In genomic region chr12:110005319-110005973, GRCh38 we compare ENCODE assay signal across 14 cellular contexts. TPM values are rescaled to one million over a fixed set of nuclear protein-coding genes. Genes with fewer than 3 reads are reported as not detected.
DNase-seq lines count a peak whose midpoint lies in the region; ATAC-seq and TF ChIP-seq lines count a peak whose summit lies in the region.
"Had no signal": no experiment of that assay in that cellular context is flagged by ENCODE, and none has a peak within 500 bp of the region (broad histone marks: within the 10 kb centered on the region; RNA-seq: fewer than 3 reads in every experiment).

No MANE protein-coding gene starts in this region.

- POLR2A ChIA-PET in naive thymus-derived CD4-positive, alpha-beta T cell (lab: Charles Lee): interaction anchor here (1.4 to 1.8 kb wide), 2 partner anchors 8 to 15 kb away, joined by 3 to 8 read pairs; no protein-coding TSS in a partner anchor

- H3K4me1 ChIP-seq in naive thymus-derived CD4-positive, alpha-beta T cell (ENCODE audit: control insufficient read depth in 2 of 2, insufficient read depth in 2 of 2, low read length in 2 of 2): peaks cover 11 to 15% of the 10 kb centered on the region in 2 donors

- H3K27me3 Mint-ChIP-seq in naive thymus-derived CD4-positive, alpha-beta T cell: no peaks in the 10 kb centered on the region
- H3K27me3 Mint-ChIP-seq in chondrocyte (ENCODE audit: low read depth): no peaks in the 10 kb centered on the region
- H3K27me3 Mint-ChIP-seq in nephron progenitor cell (ENCODE audit: low read depth, poor library complexity): peaks cover 9% of the 10 kb centered on the region

- no peaks in the 10 kb centered on the region for H3K9me3 ChIP-seq in SU-DHL-6 (ENCODE audit: insufficient read depth, low read length)
- H3K9me3 ChIP-seq in naive thymus-derived CD4-positive, alpha-beta T cell (ENCODE audit: control insufficient read depth in 2 of 3, low read length in 3 of 3): no peaks in the 10 kb centered on the region

- TF ChIP-seq CTCF in SU-DHL-6 (IDR thresholded peaks at IDR 0.05; ENCODE audit: insufficient read depth, low read length, poor library complexity, severe bottlenecking): no peak
- no peak for TF ChIP-seq CTCF in chondrocyte (IDR thresholded peaks at IDR 0.05)
- no peak for TF ChIP-seq CTCF in nephron progenitor cell (IDR thresholded peaks at IDR 0.05)

- peak; percentile 45 for ATAC-seq in HG02588 (IDR thresholded peaks at IDR 0.05; ENCODE audit: unreplicated experiment)
- peak; percentile 31 for ATAC-seq in naive thymus-derived CD4-positive, alpha-beta T cell

- CTCF ChIA-PET in naive thymus-derived CD4-positive, alpha-beta T cell (lab: Charles Lee): interaction anchor here (1.1 kb wide), 1 partner anchor 8 kb away, joined by 5 read pairs; no protein-coding TSS in a partner anchor

- H3K27ac Mint-ChIP-seq in naive thymus-derived CD4-positive, alpha-beta T cell: peak overlapping the region; percentile 20 to 88 (median 67)
- H3K27ac Mint-ChIP-seq in chondrocyte (ENCODE audit: unreplicated experiment): no peak overlapping the region
- no peak overlapping the region for H3K27ac Mint-ChIP-seq in nephron progenitor cell

- no peaks in the 10 kb centered on the region for H3K27me3 ChIP-seq in SU-DHL-6 (ENCODE audit: low read length)
- no peaks in the 10 kb centered on the region for H3K27me3 ChIP-seq in naive thymus-derived CD4-positive, alpha-beta T cell (ENCODE audit: control insufficient read depth in 2 of 2, insufficient read depth in 2 of 2, low read length in 2 of 2)
- H3K27me3 ChIP-seq: tibial nerve had no signal

- H3K9me2 ChIP-seq in SU-DHL-6 (replicated peaks; ENCODE audit: insufficient read depth, low read length): no peaks in the 10 kb centered on the region

- H3K4me3 Mint-ChIP-seq in naive thymus-derived CD4-positive, alpha-beta T cell: peak overlapping the region in 8 of 10 donors; percentile 25 to 70 (median 42)
- no peak overlapping the region for H3K4me3 Mint-ChIP-seq in chondrocyte (ENCODE audit: unreplicated experiment)
- H3K4me3 Mint-ChIP-seq in nephron progenitor cell: no peak overlapping the region

- H3K79me2 ChIP-seq in SU-DHL-6 (ENCODE audit: insufficient read depth, low read length): peaks cover 85% of the 10 kb centered on the region

- H4K20me1 ChIP-seq in SU-DHL-6 (ENCODE audit: low read depth, low read length): no peaks in the 10 kb centered on the region

- peak overlapping the region; percentile 22 for H3K4me3 ChIP-seq in SU-DHL-6 (ENCODE audit: insufficient read depth, low read length, poor library complexity, severe bottlenecking)
- no peak overlapping the region for H3K4me3 ChIP-seq in naive thymus-derived CD4-positive, alpha-beta T cell (ENCODE audit: low read length)
- H3K4me3 ChIP-seq: tibial nerve had no signal

- peaks cover 82% of the 10 kb centered on the region for H3F3A ChIP-seq in SU-DHL-6 (ENCODE audit: insufficient read depth)

- intact Hi-C loops in naive thymus-derived CD4-positive, alpha-beta T cell (cut with micrococcal nuclease): no loop called here

- H3K9ac ChIP-seq in SU-DHL-6 (ENCODE audit: low read length): peak overlapping the region; percentile 88

- H2AFZ ChIP-seq in SU-DHL-6 (ENCODE audit: low read depth, low read length, severe bottlenecking): no peak overlapping the region

- peak overlapping the region; percentile 92 for H3K4me2 ChIP-seq in SU-DHL-6 (ENCODE audit: low read depth, low read length, poor library complexity, severe bottlenecking)

- H3K9me3 Mint-ChIP-seq in naive thymus-derived CD4-positive, alpha-beta T cell: peaks cover 0 to 7% (median 0%) of the 10 kb centered on the region in 11 donors
- no peaks in the 10 kb centered on the region for H3K9me3 Mint-ChIP-seq in chondrocyte (ENCODE audit: low read depth)
- no peaks in the 10 kb centered on the region for H3K9me3 Mint-ChIP-seq in nephron progenitor cell

- peaks cover 26 to 90% (median 68%) of the 10 kb centered on the region in 7 donors for H3K4me1 Mint-ChIP-seq in naive thymus-derived CD4-positive, alpha-beta T cell
- H3K4me1 Mint-ChIP-seq in chondrocyte (ENCODE audit: low read depth) (peaks cover 15% of the 10 kb centered on the region), nephron progenitor cell (peaks cover 16% of the 10 kb centered on the region)

- peaks cover 11% of the 10 kb centered on the region for H3K36me3 ChIP-seq in SU-DHL-6 (ENCODE audit: low read length)
- no peaks in the 10 kb centered on the region for H3K36me3 ChIP-seq in naive thymus-derived CD4-positive, alpha-beta T cell (ENCODE audit: control insufficient read depth in 2 of 3, insufficient read depth in 3 of 3, low read length in 3 of 3)

- peak; percentile 38 for DNase-seq in NK-92 treated with Interleukin-12 subunit alpha and Interleukin-12 subunit beta, amount 100 ng/mL, for 24 hours (lab: John Stamatoyannopoulos, UW)
- DNase-seq in NK-92 (lab: John Stamatoyannopoulos, UW; ENCODE audit: unreplicated experiment): no peak
- DNase-seq in naive thymus-derived CD4-positive, alpha-beta T cell: no peak
- DNase-seq in chondrocyte (ENCODE audit: low spot score): no peak
- no peak for DNase-seq in LoVo (ENCODE audit: low spot score)
- no peak for DNase-seq in nephron progenitor cell
- DNase-seq: GF-D8, glutamatergic neuron, H7, Kasumi-1 had no signal

- H3K36me3 Mint-ChIP-seq in naive thymus-derived CD4-positive, alpha-beta T cell: peaks cover 0 to 35% (median 3%) of the 10 kb centered on the region in 5 donors
- H3K36me3 Mint-ChIP-seq in chondrocyte (ENCODE audit: low read depth) (no peaks in the 10 kb centered on the region), nephron progenitor cell (ENCODE audit: low read depth) (peaks cover 5% of the 10 kb centered on the region)

- H3K27ac ChIP-seq in SU-DHL-6 (ENCODE audit: low read depth, low read length): peak overlapping the region; percentile 97
- peak overlapping the region; percentile 43 for H3K27ac ChIP-seq in naive thymus-derived CD4-positive, alpha-beta T cell (ENCODE audit: low read depth, low read length)
- H3K27ac ChIP-seq: 22Rv1 had no signal

RNA-seq across cellular contexts. Expression of gene ANKRD13A, which starts 6.2 kb away (rescaled TPM):
- 10 to 100 TPM; 53.3 to 82.8 (median 67.0) TPM for total RNA-seq in naive thymus-derived CD4-positive, alpha-beta T cell
- 10 to 100 TPM; 33.4 to 57.0 TPM for polyA plus RNA-seq in naive thymus-derived CD4-positive, alpha-beta T cell
- total RNA-seq in chondrocyte: 34.8 to 37.6 TPM (median 37.6 TPM) in 3 replicates

RNA-seq across cellular contexts. Expression of gene GIT2, which starts 9.3 kb away (rescaled TPM):
- total RNA-seq in naive thymus-derived CD4-positive, alpha-beta T cell: 100 to 1,000 TPM in 3 of 5 experiments, 10 to 100 TPM in 2; 70.3 to 128 (median 109) TPM
- polyA plus RNA-seq in naive thymus-derived CD4-positive, alpha-beta T cell: 10 to 100 TPM; 63.2 to 87.1 TPM
- 35.4 to 48.6 TPM (median 38.1 TPM) in 3 replicates for total RNA-seq in chondrocyte

RNA-seq across cellular contexts. Expression of gene C12orf76, which starts 42.9 kb away (rescaled TPM):
- total RNA-seq in naive thymus-derived CD4-positive, alpha-beta T cell: 10 to 100 TPM; 14.6 to 28.7 (median 27.8) TPM
- polyA plus RNA-seq in naive thymus-derived CD4-positive, alpha-beta T cell: 10 to 100 TPM; 14.3 to 21.0 TPM
- total RNA-seq in chondrocyte: 7.2 to 9.9 TPM (median 8.2 TPM) in 3 replicates

Comparison
In these comparisons a context has a peak if more than half of its experiments do, and no peak if none do; other contexts are left out.
1. H3K27ac Mint-ChIP-seq: peak in naive thymus-derived CD4-positive, alpha-beta T cell (9 of 9); none in chondrocyte (single experiment) and nephron progenitor cell (single experiment).
2. H3K4me3 Mint-ChIP-seq: peak in naive thymus-derived CD4-positive, alpha-beta T cell (8 of 10); none in chondrocyte (single experiment) and nephron progenitor cell (single experiment).